Comparison of ENCODE assay signal across 8 cellular contexts in genomic region chr9:41230418-41230817, GRCh38. TPM values are rescaled to one million over a fixed set of nuclear protein-coding genes. Genes with fewer than 3 reads are reported as not detected.
DNase-seq lines count a peak whose midpoint lies in the region; ATAC-seq, FAIRE-seq and TF ChIP-seq lines count a peak whose summit lies in the region.
"Not testable (repeated sequence)": the region's sequence is repeated elsewhere in the genome, so short reads cannot be mapped to it uniquely, and the experiment has no call there.

No MANE protein-coding gene starts in this region.

- not testable (repeated sequence) for TF ChIP-seq EP300 in HepG2 (IDR thresholded peaks at IDR 0.05; ENCODE audit: low read depth in 2 of 2, low read length in 2 of 2); HepG2 (CRISPR knock-in tag; IDR thresholded peaks at IDR 0.05; ENCODE audit: borderline replicate concordance)

- not testable (repeated sequence) for ATAC-seq in IMR-90 (ENCODE audit: low read depth)
- ATAC-seq in HepG2 (peak; percentile 52), gastrocnemius medialis (peak; percentile 8 to 27)

- H3K36me3 ChIP-seq in A673 (ENCODE audit: insufficient read depth, low read length, poor library complexity, severe bottlenecking); GM06990 (ENCODE audit: control insufficient read depth, insufficient read depth, low read length); IMR-90 (ENCODE audit: control insufficient read depth, insufficient read depth, low read length); mammary epithelial cell (ENCODE audit: insufficient read depth, low read length); HepG2 (replicated peaks in 1 of 2; ENCODE audit: control insufficient read depth in 1 of 2, insufficient read depth in 2 of 2, low read length in 2 of 2); gastrocnemius medialis: not testable (repeated sequence)

- not testable (repeated sequence) for H3K56ac ChIP-seq in IMR-90 (ENCODE audit: extremely low read depth, insufficient read depth, low read length)

- not testable (repeated sequence) for TF ChIP-seq CTCF in A673 (conservative IDR thresholded peaks at IDR 0.05; ENCODE audit: low read depth, low read length); GM06990 (IDR thresholded peaks at IDR 0.05; ENCODE audit: insufficient read depth, low read length, poor library complexity, severe bottlenecking); IMR-90 (conservative IDR thresholded peaks at IDR 0.05; ENCODE audit: low read depth, low read length); mammary epithelial cell (conservative IDR thresholded peaks at IDR 0.05 in 1 of 2, IDR thresholded peaks at IDR 0.05 in 1 of 2; ENCODE audit: extremely low read depth in 1 of 2, insufficient read depth in 1 of 2, low read depth in 1 of 2, low read length in 2 of 2); HepG2 (CRISPR knock-in tag; IDR thresholded peaks at IDR 0.05); gastrocnemius medialis (IDR thresholded peaks at IDR 0.05 in 4 of 5, conservative IDR thresholded peaks at IDR 0.05 in 1 of 5)

- H3K9me1 ChIP-seq in IMR-90 (ENCODE audit: insufficient read depth, low read length) = not testable (repeated sequence)

- not testable (repeated sequence) for H3K18ac ChIP-seq in IMR-90 (ENCODE audit: low read depth, low read length)

- H4K91ac ChIP-seq in IMR-90 (ENCODE audit: insufficient read depth, low read depth, low read length) = not testable (repeated sequence)

- not testable (repeated sequence) for H3K4me2 ChIP-seq in IMR-90 (ENCODE audit: low read depth, low read length); mammary epithelial cell (ENCODE audit: insufficient read depth, low read depth, low read length); HepG2 (ENCODE audit: low read depth, low read length)

- H3K4me3 ChIP-seq in A673 (ENCODE audit: low read depth, low read length, poor library complexity, severe bottlenecking); GM06990 (replicated peaks; ENCODE audit: low read depth, low read length); IMR-90 (ENCODE audit: insufficient read depth, low read depth, low read length); mammary epithelial cell (replicated peaks in 1 of 3; ENCODE audit: insufficient read depth in 1 of 3, low read depth in 2 of 3, low read length in 3 of 3); HepG2 (replicated peaks in 1 of 3; ENCODE audit: insufficient read depth in 1 of 3, low read depth in 2 of 3, low read length in 3 of 3); gastrocnemius medialis: not testable (repeated sequence)

- CTCF ChIA-PET in A673 (lab: Charles Lee); IMR-90 (lab: Yijun Ruan, JAX); mammary epithelial cell (lab: Charles Lee; ENCODE audit: low non-redundant PET); HepG2 (lab: Yijun Ruan, JAX; ENCODE audit: low intra/inter-chr PET ratio, low total read pairs): not testable (repeated sequence)

- not testable (repeated sequence) for H2BK5ac ChIP-seq in IMR-90 (ENCODE audit: low read depth, low read length, poor library complexity, severe bottlenecking)

- not testable (repeated sequence) for TF ChIP-seq POLR2A in IMR-90 (IDR thresholded peaks at IDR 0.05; ENCODE audit: low read depth, low read length); HepG2 (IDR thresholded peaks at IDR 0.05; ENCODE audit: insufficient read depth in 1 of 2, low read depth in 2 of 2, low read length in 2 of 2); gastrocnemius medialis (IDR thresholded peaks at IDR 0.05)

- no CpG with 5 or more reads among the region's 3 CpGs for WGBS in IMR-90 (ENCODE audit: extremely low coverage in 2 of 2, insufficient read length in 1 of 2), 2 experiments
- 58% methylated on average over 3 of the region's 3 CpGs for WGBS in mammary epithelial cell (ENCODE audit: low coverage, missing lambda C conversion rate)
- 28% methylated on average over 3 of the region's 3 CpGs for WGBS in HepG2 (ENCODE audit: low lambda C conversion rate)

- H2AK9ac ChIP-seq in IMR-90 (replicated peaks; ENCODE audit: low read depth, low read length, poor library complexity) = not testable (repeated sequence)

- not testable (repeated sequence) for H3K4me1 ChIP-seq in A673 (ENCODE audit: insufficient read depth, low read length, poor library complexity, severe bottlenecking); IMR-90 (ENCODE audit: control insufficient read depth, insufficient read depth, low read length); mammary epithelial cell (ENCODE audit: insufficient read depth, low read length); HepG2 (ENCODE audit: insufficient read depth, low read length); gastrocnemius medialis

- intact Hi-C loops in A673 (cut with micrococcal nuclease; ENCODE audit: unreplicated experiment); IMR-90 (cut with micrococcal nuclease); mammary epithelial cell (cut with micrococcal nuclease); HepG2 (cut with micrococcal nuclease; ENCODE audit: unreplicated experiment); gastrocnemius medialis (cut with DNase I; ENCODE audit: low total_unique reads): not testable (repeated sequence)

- FAIRE-seq in HepG2 (lab: Jason Lieb, UNC) = not testable (repeated sequence)

- peaks cover 18% of the 10 kb centered on the region for H3K79me2 ChIP-seq in mammary epithelial cell (ENCODE audit: insufficient read depth, low read length)
- H3K79me2 ChIP-seq in HepG2 (ENCODE audit: insufficient read depth, low read length) = not testable (repeated sequence)

- TF ChIP-seq RAD21 in IMR-90 (IDR thresholded peaks at IDR 0.05; ENCODE audit: low read length); HepG2 (CRISPR knock-in tag; IDR thresholded peaks at IDR 0.05): not testable (repeated sequence)

- POLR2A ChIA-PET in A673 (lab: Charles Lee; ENCODE audit: low non-redundant PET); IMR-90 (lab: Charles Lee; ENCODE audit: unreplicated experiment); HepG2 (lab: Yijun Ruan, JAX): not testable (repeated sequence)

- not testable (repeated sequence) for H3K27me3 ChIP-seq in A673 (replicated peaks; ENCODE audit: insufficient read depth, low read depth, low read length, poor library complexity); GM06990 (replicated peaks; ENCODE audit: control insufficient read depth, insufficient read depth, low read length); IMR-90 (ENCODE audit: control insufficient read depth, insufficient read depth, low read length); mammary epithelial cell (ENCODE audit: insufficient read depth, low read length); HepG2 (ENCODE audit: control insufficient read depth in 1 of 2, insufficient read depth in 2 of 2, low read length in 2 of 2); gastrocnemius medialis

- H2BK120ac ChIP-seq in IMR-90 (ENCODE audit: low read depth, low read length) = not testable (repeated sequence)

- not testable (repeated sequence) for H2AFZ ChIP-seq in IMR-90 (replicated peaks; ENCODE audit: low read length, poor library complexity); mammary epithelial cell (ENCODE audit: low read depth, low read length); HepG2 (ENCODE audit: low read length)

- H3K4ac ChIP-seq in IMR-90 (ENCODE audit: low read depth, low read length) = not testable (repeated sequence)

- not testable (repeated sequence) for H4K20me1 ChIP-seq in IMR-90 (ENCODE audit: insufficient read depth, low read length); mammary epithelial cell (ENCODE audit: insufficient read depth, low read length); HepG2 (ENCODE audit: insufficient read depth, low read length)

- not testable (repeated sequence) for H3K79me1 ChIP-seq in IMR-90 (ENCODE audit: low read depth in 1 of 2, low read length in 2 of 2)

- not testable (repeated sequence) for H3K14ac ChIP-seq in IMR-90 (replicated peaks; ENCODE audit: low read depth, low read length)

- H2AK5ac ChIP-seq in IMR-90 (ENCODE audit: low read depth, low read length) = not testable (repeated sequence)

- H3K23ac ChIP-seq in IMR-90 (ENCODE audit: low read depth, low read length) = not testable (repeated sequence)

- DNase-seq in A673 (ENCODE audit: low spot score) = peak; percentile 19
- DNase-seq in GM06990 (ENCODE audit: extremely low read depth, insufficient read length) = peak; percentile 20
- DNase-seq in IMR-90; HepG2 (ENCODE audit: low spot score): not testable (repeated sequence)
- DNase-seq in SK-N-DZ (ENCODE audit: low spot score) = peak; percentile 48
- DNase-seq in mammary epithelial cell = peak; percentile 18
- peak; percentile 15 for DNase-seq in glomerular visceral epithelial cell (ENCODE audit: extremely low spot score)
- peak in 1 of 2 donors; percentile 1 for DNase-seq in gastrocnemius medialis

- not testable (repeated sequence) for H3K27ac ChIP-seq in A673 (ENCODE audit: low read depth, low read length, poor library complexity, severe bottlenecking); IMR-90 (ENCODE audit: insufficient read depth, low read length); mammary epithelial cell (ENCODE audit: insufficient read depth, low read depth, low read length); HepG2 (ENCODE audit: extremely low read length, insufficient read depth, low read length); gastrocnemius medialis

- not testable (repeated sequence) for H4K8ac ChIP-seq in IMR-90 (ENCODE audit: low read depth in 2 of 2, low read length in 2 of 2)

- H3K9me3 ChIP-seq in A673 (ENCODE audit: low read depth, low read length, poor library complexity, severe bottlenecking) (peaks cover 16% of the 10 kb centered on the region), IMR-90 (ENCODE audit: control insufficient read depth, insufficient read depth, low read length) (peaks cover 12% of the 10 kb centered on the region; the same call in 1 of the 2 replicates), mammary epithelial cell (replicated peaks; ENCODE audit: insufficient read depth, low read length) (peaks cover 18% of the 10 kb centered on the region), HepG2 (ENCODE audit: low read length) (peaks cover 38% of the 10 kb centered on the region)
- not testable (repeated sequence) for H3K9me3 ChIP-seq in gastrocnemius medialis

- in situ Hi-C loops in IMR-90 (cut with MboI; ENCODE audit: low sequenced_read_pairs); mammary epithelial cell (cut with MboI; ENCODE audit: low sequenced_read_pairs in 2 of 2); HepG2 (cut with HindIII; ENCODE audit: extremely low pct_ligation_motif_present, low pct_unique_long_range_greater_than_20kb); gastrocnemius medialis (cut with MboI; ENCODE audit: low sequenced_read_pairs in 4 of 4): not testable (repeated sequence)

- not testable (repeated sequence) for H4K5ac ChIP-seq in IMR-90 (ENCODE audit: low read depth, low read length)

- not testable (repeated sequence) for H2BK20ac ChIP-seq in IMR-90 (ENCODE audit: low read depth, low read length)

- dilution Hi-C loops in IMR-90 (cut with HindIII; ENCODE audit: low sequenced_read_pairs, unreplicated experiment); mammary epithelial cell (cut with HindIII; ENCODE audit: low sequenced_read_pairs): not testable (repeated sequence)

- H3K9ac ChIP-seq in IMR-90 (ENCODE audit: low read depth, low read length); mammary epithelial cell (ENCODE audit: insufficient read depth, low read length); HepG2 (ENCODE audit: insufficient read depth, low read depth, low read length): not testable (repeated sequence)

- BruUV-seq in A673 (replicated peaks; lab: Mats Ljungman, UMichigan); mammary epithelial cell (replicated peaks; lab: Mats Ljungman, UMichigan); HepG2 (replicated peaks; lab: Mats Ljungman, UMichigan): not testable (repeated sequence)
- TSS peak; percentile 33 for BruUV-seq in IMR-90 (replicated peaks; lab: Mats Ljungman, UMichigan)

- H2BK15ac ChIP-seq in IMR-90 (ENCODE audit: low read depth, low read length) = not testable (repeated sequence)

RNA-seq across cellular contexts. Expression of gene ZNG1F, which starts 41.3 kb away (rescaled TPM):
- 4.9 and 8.0 TPM in 2 replicates for total RNA-seq in A673 (2021)
- 3.4 and 6.1 TPM in 2 replicates for total RNA-seq in IMR-90 (2012; rRNA removed)
- polyA plus RNA-seq in IMR-90 (2012; rRNA removed) = 4.4 and 6.5 TPM in 2 replicates
- 4.4 and 12.3 TPM in 2 replicates for polyA plus RNA-seq in IMR-90 (2012; cell fraction: cytosol; rRNA removed)
- polyA plus RNA-seq in IMR-90 (2012; cell fraction: nucleus; rRNA removed; ENCODE audit: low replicate concordance) = 5.1 and 42.7 TPM in 2 replicates
- 9.8 and 10.5 TPM in 2 replicates for polyA plus RNA-seq in SK-N-DZ (2014; cell fraction: cytosol; rRNA removed)
- polyA plus RNA-seq in SK-N-DZ (2014; cell fraction: nucleus; rRNA removed) = 29.9 and 31.0 TPM in 2 replicates
- 10 to 100 TPM; 15.5 to 24.5 TPM for total RNA-seq in mammary epithelial cell
- 18.0 TPM for polyA plus RNA-seq in mammary epithelial cell
- 51.1 TPM for polyA minus RNA-seq in mammary epithelial cell
- total RNA-seq in HepG2 (2016; rRNA removed; fragmentation: Illumina TruSeq; extraction: Trizol) = 15.4 and 20.9 TPM in 2 replicates
- 10.4 and 12.5 TPM in 2 replicates for total RNA-seq in HepG2 (2016; cell fraction: cytosol; rRNA removed; fragmentation: Illumina TruSeq; extraction: Trizol; ENCODE audit: low read depth)
- 14.7 and 22.6 TPM in 2 replicates for total RNA-seq in HepG2 (2016; cell fraction: insoluble cytoplasmic fraction; rRNA removed; fragmentation: Illumina TruSeq; extraction: Trizol)
- total RNA-seq in HepG2 (2016; cell fraction: membrane; rRNA removed; fragmentation: Illumina TruSeq; extraction: Trizol) = 9.0 and 10.5 TPM in 2 replicates
- total RNA-seq in HepG2 (2016; cell fraction: nucleus; rRNA removed; fragmentation: Illumina TruSeq; extraction: Trizol) = 40.5 and 43.0 TPM in 2 replicates
- 9.5 and 12.7 TPM in 2 replicates for polyA plus RNA-seq in HepG2 (2011; rRNA removed)
- polyA plus RNA-seq in HepG2 (2011; cell fraction: cytosol; rRNA removed) = 6.6 and 7.6 TPM in 2 replicates
- polyA plus RNA-seq in HepG2 (2011; cell fraction: nucleus; rRNA removed) = 33.6 and 36.6 TPM in 2 replicates
- 13.9 and 17.4 TPM in 2 replicates for polyA plus RNA-seq in HepG2 (2012)
- polyA plus RNA-seq in HepG2 (2016; cell fraction: cytosol; fragmentation: Illumina TruSeq; extraction: Trizol; ENCODE audit: low read depth) = 4.7 and 11.9 TPM in 2 replicates
- polyA plus RNA-seq in HepG2 (2016; cell fraction: insoluble cytoplasmic fraction; fragmentation: Illumina TruSeq; extraction: Trizol; ENCODE audit: low read depth) = 14.8 and 17.5 TPM in 2 replicates
- 13.9 and 21.3 TPM in 2 replicates for polyA plus RNA-seq in HepG2 (2016; cell fraction: membrane; fragmentation: Illumina TruSeq; extraction: Trizol; ENCODE audit: low read depth)
- 81.5 and 83.9 TPM in 2 replicates for polyA plus RNA-seq in HepG2 (2016; cell fraction: nucleus; fragmentation: Illumina TruSeq; extraction: Trizol; ENCODE audit: insufficient read depth, low read depth)
- 5.2 and 14.2 TPM in 2 replicates for polyA minus RNA-seq in HepG2 (2011; rRNA and poly(A)+ RNA removed; ENCODE audit: low replicate concordance)
- 0.79 and 3.9 TPM in 2 replicates for polyA minus RNA-seq in HepG2 (2011; cell fraction: cytosol; rRNA and poly(A)+ RNA removed)
- 89.5 and 97.7 TPM in 2 replicates for polyA minus RNA-seq in HepG2 (2011; cell fraction: nucleus; rRNA and poly(A)+ RNA removed)
- 1 to 10 TPM in 3 of 4 donors, under 1 TPM in 1; 0.59 to 3.2 (median 2.3) TPM for total RNA-seq in gastrocnemius medialis
